In genomic region chr5:8520922-8521321, GRCh38 we compare ENCODE assay signal across 24 cellular contexts.
"Had no signal": no experiment of that assay in that cellular context is flagged by ENCODE, and none has a peak within 500 bp of the region (broad histone marks: within the 10 kb centered on the region; RNA-seq: fewer than 3 reads in every experiment).

No MANE protein-coding gene starts in this region.

- H3K27ac ChIP-seq: ascending aorta, brain microvascular endothelial cell, cardiac muscle cell, KMS-11, VCaP had no signal

- H3K9me3 ChIP-seq: ascending aorta, SK-N-SH had no signal

- H3K4me3 Mint-ChIP-seq: activated CD8-positive, alpha-beta T cell treated with anti-CD3 and anti-CD28 coated beads for 36 hours; activated naive CD4-positive, alpha-beta T cell treated with anti-CD3 and anti-CD28 coated beads, Interleukin-2, amount 50 U/mL, for 24 hours; activated naive CD8-positive, alpha-beta T cell treated with anti-CD3 and anti-CD28 coated beads, Interleukin-2, amount 50 U/mL, for 24 hours had no signal

- H3K4me2 ChIP-seq: KMS-11, SK-N-SH had no signal

- H3K4me1 Mint-ChIP-seq: activated naive CD4-positive, alpha-beta T cell treated with anti-CD3 and anti-CD28 coated beads, Interleukin-2, amount 50 U/mL, for 24 hours; activated naive CD8-positive, alpha-beta T cell treated with anti-CD3 and anti-CD28 coated beads, Interleukin-2, amount 50 U/mL, for 24 hours had no signal

- DNase-seq: activated CD4-positive, alpha-beta T cell treated with anti-CD3 and anti-CD28 coated beads for 4 hours; activated CD8-positive, alpha-beta memory T cell treated with anti-CD3 and anti-CD28 coated beads, Interleukin-2, amount 50 U/mL, for 4 hours; activated CD8-positive, alpha-beta T cell treated with anti-CD3 and anti-CD28 coated beads for 36 hours; activated naive CD8-positive, alpha-beta T cell treated with anti-CD3 and anti-CD28 coated beads, Interleukin-2, amount 50 U/mL, for 24 hours; amniotic stem cell; brain microvascular endothelial cell; NCI-H1105; NCI-H1436; NCI-H187; NCI-H2081; NCI-H2171; NCI-H2227 treated with DMSO at 0.1 percent for 48 hours; NCI-H446 treated with DMSO at 0.1 percent for 48 hours; NCI-H524 treated with DMSO at 0.1 percent for 48 hours; NCI-H748 treated with DMSO at 0.1 percent for 48 hours; RPMI8226; SK-N-SH; T-helper 1 cell had no signal

- H3K27ac Mint-ChIP-seq: activated CD8-positive, alpha-beta T cell treated with anti-CD3 and anti-CD28 coated beads for 36 hours; activated naive CD4-positive, alpha-beta T cell treated with anti-CD3 and anti-CD28 coated beads, Interleukin-2, amount 50 U/mL, for 24 hours; activated naive CD8-positive, alpha-beta T cell treated with anti-CD3 and anti-CD28 coated beads, Interleukin-2, amount 50 U/mL, for 24 hours had no signal

- H3K36me3 Mint-ChIP-seq: activated naive CD4-positive, alpha-beta T cell treated with anti-CD3 and anti-CD28 coated beads, Interleukin-2, amount 50 U/mL, for 24 hours had no signal

- H3K4me3 ChIP-seq: ascending aorta, cardiac muscle cell had no signal

- H3K27me3 ChIP-seq: ascending aorta, brain microvascular endothelial cell, cardiac muscle cell had no signal

- H3K9me3 Mint-ChIP-seq: activated CD8-positive, alpha-beta T cell treated with anti-CD3 and anti-CD28 coated beads for 36 hours; activated naive CD4-positive, alpha-beta T cell treated with anti-CD3 and anti-CD28 coated beads, Interleukin-2, amount 50 U/mL, for 24 hours had no signal

- H3K36me3 ChIP-seq: ascending aorta, brain microvascular endothelial cell, cardiac muscle cell had no signal

- H3K27me3 Mint-ChIP-seq: activated CD8-positive, alpha-beta T cell treated with anti-CD3 and anti-CD28 coated beads for 36 hours; activated naive CD4-positive, alpha-beta T cell treated with anti-CD3 and anti-CD28 coated beads, Interleukin-2, amount 50 U/mL, for 24 hours; activated naive CD8-positive, alpha-beta T cell treated with anti-CD3 and anti-CD28 coated beads, Interleukin-2, amount 50 U/mL, for 24 hours had no signal

- H3K9ac ChIP-seq: KMS-11, SK-N-SH had no signal

- ATAC-seq: activated CD8-positive, alpha-beta T cell treated with anti-CD3 and anti-CD28 coated beads for 36 hours; activated naive CD8-positive, alpha-beta T cell treated with anti-CD3 and anti-CD28 coated beads, Interleukin-2, amount 50 U/mL, for 24 hours; Right ventricle myocardium inferior had no signal

- H3K4me1 ChIP-seq: ascending aorta had no signal
